Comparison of ENCODE assay signal across 2 cellular contexts in genomic region chr17:17388657-17389496, GRCh38.
TF ChIP-seq lines count a peak whose summit lies in the region.

No MANE protein-coding gene starts in this region.

TF ChIP-seq in IMR-90, 13 proteins besides CTCF, POLR2A, EP300 and RAD21:
- TF ChIP-seq FOS (IDR thresholded peaks at IDR 0.05; ENCODE audit: low read depth, low read length), result no peak
- no peak for TF ChIP-seq RFX5 (IDR thresholded peaks at IDR 0.05; ENCODE audit: low read depth, low read length)
- no peak for TF ChIP-seq MXI1 (IDR thresholded peaks at IDR 0.05; ENCODE audit: borderline replicate concordance, low read depth, low read length)
- TF ChIP-seq MAFK (IDR thresholded peaks at IDR 0.05; ENCODE audit: low read depth, low read length), result no peak
- TF ChIP-seq ELK1 (IDR thresholded peaks at IDR 0.05; ENCODE audit: borderline replicate concordance, low read depth, low read length), result no peak
- TF ChIP-seq CHD1 (IDR thresholded peaks at IDR 0.05; ENCODE audit: low read depth, low read length), result no peak

TF ChIP-seq in K562, 482 proteins besides CTCF, POLR2A, EP300 and RAD21:
- TF ChIP-seq BCOR (IDR thresholded peaks at IDR 0.05), result peak; percentile 91
- peak in 1 of 2 experiments; percentile 41; a peak in 2 of 4 replicates for TF ChIP-seq RCOR1 (IDR thresholded peaks at IDR 0.05; ENCODE audit: borderline replicate concordance in 1 of 2, low read depth in 2 of 2, low read length in 2 of 2)
- no peak for TF ChIP-seq ZNF609 (CRISPR knock-in tag; IDR thresholded peaks at IDR 0.05; ENCODE audit: borderline replicate concordance)
- peak; percentile 29; the same call in 1 of the 2 replicates for TF ChIP-seq SMARCA5 (IDR thresholded peaks at IDR 0.05)
- TF ChIP-seq ZNF121 (CRISPR knock-in tag; conservative IDR thresholded peaks at IDR 0.05), result peak; percentile 88
- TF ChIP-seq ZNF551 (CRISPR knock-in tag; IDR thresholded peaks at IDR 0.05), result no peak
- TF ChIP-seq TAF7 (tag; IDR thresholded peaks at IDR 0.05), result no peak
- TF ChIP-seq ZNF24 (IDR thresholded peaks at IDR 0.05), result no peak
- no peak for TF ChIP-seq TFAM (CRISPR knock-in tag; conservative IDR thresholded peaks at IDR 0.05)
- no peak for TF ChIP-seq ZNF512 (tag; IDR thresholded peaks at IDR 0.05)
- TF ChIP-seq RBM25 (IDR thresholded peaks at IDR 0.05; ENCODE audit: low read depth, low read length, severe bottlenecking), result peak; percentile 72
- TF ChIP-seq SNAPC5 (CRISPR knock-in tag; IDR thresholded peaks at IDR 0.05), result no peak
- TF ChIP-seq PTTG1 (tag; IDR thresholded peaks at IDR 0.05; ENCODE audit: low read depth), result no peak
- TF ChIP-seq PHF8 (IDR thresholded peaks at IDR 0.05; ENCODE audit: borderline replicate concordance, low read length), result no peak
- no peak for TF ChIP-seq ZNF280B (CRISPR knock-in tag; IDR thresholded peaks at IDR 0.05)
- peak; percentile 37 to 63; a peak in 2 of 4 replicates for TF ChIP-seq KDM1A (IDR thresholded peaks at IDR 0.05)
- no peak for TF ChIP-seq ZC3H8 (IDR thresholded peaks at IDR 0.05)
